ENCODE assay signal across 1 cellular context in the genomic region with DNA sequence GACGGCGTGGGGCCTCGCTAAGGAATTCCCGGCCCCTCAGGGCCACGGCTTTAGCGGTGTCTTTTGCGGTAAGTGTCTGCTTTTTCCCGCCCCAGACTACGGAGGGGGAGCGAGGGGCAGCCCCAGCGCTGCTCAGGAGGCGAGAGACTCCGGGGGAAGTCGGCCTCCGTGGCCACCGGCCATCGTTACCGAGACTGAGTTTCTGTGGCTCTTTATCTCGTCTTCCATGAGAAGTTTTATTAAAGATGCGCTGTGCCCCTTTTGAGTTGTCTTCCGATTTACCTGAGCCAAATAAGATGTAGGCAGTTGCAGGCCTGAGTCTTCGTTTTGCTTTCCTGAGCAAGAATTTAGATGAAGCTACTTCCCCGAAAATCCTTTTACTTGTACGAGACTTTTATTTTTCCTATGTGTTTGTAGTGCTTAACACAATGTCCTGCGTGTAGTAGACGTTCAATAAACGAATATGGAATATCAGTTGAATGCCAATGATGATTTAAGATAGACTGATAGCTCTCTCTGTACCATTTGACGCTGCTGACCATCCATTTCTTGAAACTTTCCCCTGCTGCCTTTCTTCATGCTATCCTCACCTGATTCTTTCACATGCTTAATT.
TF ChIP-seq lines count a peak whose summit lies in the region.

No MANE protein-coding gene starts in this region.

TF ChIP-seq in HepG2, 621 proteins besides CTCF, POLR2A, EP300 and RAD21 (continued from another document and continues in another):
- TF ChIP-seq, protein P1, sequence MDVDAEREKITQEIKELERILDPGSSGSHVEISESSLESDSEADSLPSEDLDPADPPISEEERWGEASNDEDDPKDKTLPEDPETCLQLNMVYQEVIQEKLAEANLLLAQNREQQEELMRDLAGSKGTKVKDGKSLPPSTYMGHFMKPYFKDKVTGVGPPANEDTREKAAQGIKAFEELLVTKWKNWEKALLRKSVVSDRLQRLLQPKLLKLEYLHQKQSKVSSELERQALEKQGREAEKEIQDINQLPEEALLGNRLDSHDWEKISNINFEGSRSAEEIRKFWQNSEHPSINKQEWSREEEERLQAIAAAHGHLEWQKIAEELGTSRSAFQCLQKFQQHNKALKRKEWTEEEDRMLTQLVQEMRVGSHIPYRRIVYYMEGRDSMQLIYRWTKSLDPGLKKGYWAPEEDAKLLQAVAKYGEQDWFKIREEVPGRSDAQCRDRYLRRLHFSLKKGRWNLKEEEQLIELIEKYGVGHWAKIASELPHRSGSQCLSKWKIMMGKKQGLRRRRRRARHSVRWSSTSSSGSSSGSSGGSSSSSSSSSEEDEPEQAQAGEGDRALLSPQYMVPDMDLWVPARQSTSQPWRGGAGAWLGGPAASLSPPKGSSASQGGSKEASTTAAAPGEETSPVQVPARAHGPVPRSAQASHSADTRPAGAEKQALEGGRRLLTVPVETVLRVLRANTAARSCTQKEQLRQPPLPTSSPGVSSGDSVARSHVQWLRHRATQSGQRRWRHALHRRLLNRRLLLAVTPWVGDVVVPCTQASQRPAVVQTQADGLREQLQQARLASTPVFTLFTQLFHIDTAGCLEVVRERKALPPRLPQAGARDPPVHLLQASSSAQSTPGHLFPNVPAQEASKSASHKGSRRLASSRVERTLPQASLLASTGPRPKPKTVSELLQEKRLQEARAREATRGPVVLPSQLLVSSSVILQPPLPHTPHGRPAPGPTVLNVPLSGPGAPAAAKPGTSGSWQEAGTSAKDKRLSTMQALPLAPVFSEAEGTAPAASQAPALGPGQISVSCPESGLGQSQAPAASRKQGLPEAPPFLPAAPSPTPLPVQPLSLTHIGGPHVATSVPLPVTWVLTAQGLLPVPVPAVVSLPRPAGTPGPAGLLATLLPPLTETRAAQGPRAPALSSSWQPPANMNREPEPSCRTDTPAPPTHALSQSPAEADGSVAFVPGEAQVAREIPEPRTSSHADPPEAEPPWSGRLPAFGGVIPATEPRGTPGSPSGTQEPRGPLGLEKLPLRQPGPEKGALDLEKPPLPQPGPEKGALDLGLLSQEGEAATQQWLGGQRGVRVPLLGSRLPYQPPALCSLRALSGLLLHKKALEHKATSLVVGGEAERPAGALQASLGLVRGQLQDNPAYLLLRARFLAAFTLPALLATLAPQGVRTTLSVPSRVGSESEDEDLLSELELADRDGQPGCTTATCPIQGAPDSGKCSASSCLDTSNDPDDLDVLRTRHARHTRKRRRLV (CRISPR knock-in tag; IDR thresholded peaks at IDR 0.05), result no peak; the same call in 1 of the 2 replicates
- TF ChIP-seq, protein P2, sequence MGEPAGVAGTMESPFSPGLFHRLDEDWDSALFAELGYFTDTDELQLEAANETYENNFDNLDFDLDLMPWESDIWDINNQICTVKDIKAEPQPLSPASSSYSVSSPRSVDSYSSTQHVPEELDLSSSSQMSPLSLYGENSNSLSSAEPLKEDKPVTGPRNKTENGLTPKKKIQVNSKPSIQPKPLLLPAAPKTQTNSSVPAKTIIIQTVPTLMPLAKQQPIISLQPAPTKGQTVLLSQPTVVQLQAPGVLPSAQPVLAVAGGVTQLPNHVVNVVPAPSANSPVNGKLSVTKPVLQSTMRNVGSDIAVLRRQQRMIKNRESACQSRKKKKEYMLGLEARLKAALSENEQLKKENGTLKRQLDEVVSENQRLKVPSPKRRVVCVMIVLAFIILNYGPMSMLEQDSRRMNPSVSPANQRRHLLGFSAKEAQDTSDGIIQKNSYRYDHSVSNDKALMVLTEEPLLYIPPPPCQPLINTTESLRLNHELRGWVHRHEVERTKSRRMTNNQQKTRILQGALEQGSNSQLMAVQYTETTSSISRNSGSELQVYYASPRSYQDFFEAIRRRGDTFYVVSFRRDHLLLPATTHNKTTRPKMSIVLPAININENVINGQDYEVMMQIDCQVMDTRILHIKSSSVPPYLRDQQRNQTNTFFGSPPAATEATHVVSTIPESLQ (CRISPR knock-in tag; conservative IDR thresholded peaks at IDR 0.05), result no peak
- TF ChIP-seq HOXD1 (CRISPR knock-in tag; IDR thresholded peaks at IDR 0.05), result peak; percentile 91; the same call in 1 of the 2 replicates
- TF ChIP-seq BRD4 (CRISPR knock-in tag; IDR thresholded peaks at IDR 0.05), result no peak
- no peak; the same call in 1 of the 2 replicates for TF ChIP-seq AHR (CRISPR knock-in tag; IDR thresholded peaks at IDR 0.05)
- TF ChIP-seq, protein P3, sequence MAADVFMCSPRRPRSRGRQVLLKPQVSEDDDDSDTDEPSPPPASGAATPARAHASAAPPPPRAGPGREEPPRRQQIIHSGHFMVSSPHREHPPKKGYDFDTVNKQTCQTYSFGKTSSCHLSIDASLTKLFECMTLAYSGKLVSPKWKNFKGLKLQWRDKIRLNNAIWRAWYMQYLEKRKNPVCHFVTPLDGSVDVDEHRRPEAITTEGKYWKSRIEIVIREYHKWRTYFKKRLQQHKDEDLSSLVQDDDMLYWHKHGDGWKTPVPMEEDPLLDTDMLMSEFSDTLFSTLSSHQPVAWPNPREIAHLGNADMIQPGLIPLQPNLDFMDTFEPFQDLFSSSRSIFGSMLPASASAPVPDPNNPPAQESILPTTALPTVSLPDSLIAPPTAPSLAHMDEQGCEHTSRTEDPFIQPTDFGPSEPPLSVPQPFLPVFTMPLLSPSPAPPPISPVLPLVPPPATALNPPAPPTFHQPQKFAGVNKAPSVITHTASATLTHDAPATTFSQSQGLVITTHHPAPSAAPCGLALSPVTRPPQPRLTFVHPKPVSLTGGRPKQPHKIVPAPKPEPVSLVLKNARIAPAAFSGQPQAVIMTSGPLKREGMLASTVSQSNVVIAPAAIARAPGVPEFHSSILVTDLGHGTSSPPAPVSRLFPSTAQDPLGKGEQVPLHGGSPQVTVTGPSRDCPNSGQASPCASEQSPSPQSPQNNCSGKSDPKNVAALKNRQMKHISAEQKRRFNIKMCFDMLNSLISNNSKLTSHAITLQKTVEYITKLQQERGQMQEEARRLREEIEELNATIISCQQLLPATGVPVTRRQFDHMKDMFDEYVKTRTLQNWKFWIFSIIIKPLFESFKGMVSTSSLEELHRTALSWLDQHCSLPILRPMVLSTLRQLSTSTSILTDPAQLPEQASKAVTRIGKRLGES (CRISPR knock-in tag; IDR thresholded peaks at IDR 0.05; ENCODE audit: borderline replicate concordance), result 0 out of 2 replicates have a peak, but pooled peaks have one; percentile 63
- no peak for TF ChIP-seq ZNF260 (CRISPR knock-in tag; IDR thresholded peaks at IDR 0.05; ENCODE audit: borderline replicate concordance, low read depth)
- no peak for TF ChIP-seq ZNF678 (CRISPR knock-in tag; IDR thresholded peaks at IDR 0.05)
- no peak for TF ChIP-seq HNF4G (IDR thresholded peaks at IDR 0.05; ENCODE audit: borderline replicate concordance, low read depth, low read length)
- no peak for TF ChIP-seq HNF4G (CRISPR knock-in tag; IDR thresholded peaks at IDR 0.05; ENCODE audit: borderline replicate concordance, low read depth)
- TF ChIP-seq CREB1 (IDR thresholded peaks at IDR 0.05), result no peak
- no peak for TF ChIP-seq CREB1 (CRISPR knock-in tag; IDR thresholded peaks at IDR 0.05)
- TF ChIP-seq JDP2 (CRISPR knock-in tag; IDR thresholded peaks at IDR 0.05; ENCODE audit: borderline replicate concordance), result no peak
- TF ChIP-seq ZNF432 (CRISPR knock-in tag; IDR thresholded peaks at IDR 0.05; ENCODE audit: borderline replicate concordance), result no peak
- peak; percentile 59 for TF ChIP-seq ELF4 (CRISPR knock-in tag; IDR thresholded peaks at IDR 0.05; ENCODE audit: borderline replicate concordance)
- TF ChIP-seq ZSCAN31 (CRISPR knock-in tag; IDR thresholded peaks at IDR 0.05; ENCODE audit: low read depth), result peak; percentile 41; the same call in 1 of the 2 replicates
- TF ChIP-seq, protein P4, sequence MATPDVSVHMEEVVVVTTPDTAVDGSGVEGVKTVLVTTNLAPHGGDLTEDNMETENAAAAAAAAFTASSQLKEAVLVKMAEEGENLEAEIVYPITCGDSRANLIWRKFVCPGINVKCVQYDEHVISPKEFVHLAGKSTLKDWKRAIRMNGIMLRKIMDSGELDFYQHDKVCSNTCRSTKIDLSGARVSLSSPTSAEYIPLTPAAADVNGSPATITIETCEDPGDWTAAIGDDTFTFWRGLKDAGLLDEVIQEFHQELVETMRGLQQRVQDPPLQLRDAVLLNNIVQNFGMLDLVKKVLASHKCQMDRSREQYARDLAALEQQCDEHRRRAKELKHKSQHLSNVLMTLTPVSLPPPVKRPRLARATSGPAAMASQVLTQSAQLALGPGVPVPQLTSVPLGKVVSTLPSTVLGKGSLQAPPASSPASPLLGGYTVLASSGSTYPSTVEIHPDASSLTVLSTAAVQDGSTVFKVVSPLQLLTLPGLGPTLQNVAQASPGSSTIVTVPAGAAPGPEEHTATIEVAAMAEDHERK (CRISPR knock-in tag; IDR thresholded peaks at IDR 0.05; ENCODE audit: low read depth), result no peak
- no peak for TF ChIP-seq SOX13 (IDR thresholded peaks at IDR 0.05)
- no peak for TF ChIP-seq SOX13 (CRISPR knock-in tag; conservative IDR thresholded peaks at IDR 0.05 in 1 of 2, IDR thresholded peaks at IDR 0.05 in 1 of 2)
- peak; percentile 13; the same call in 1 of the 2 replicates for TF ChIP-seq SMAD9 (CRISPR knock-in tag; IDR thresholded peaks at IDR 0.05)
- no peak for TF ChIP-seq ZNF782 (CRISPR knock-in tag; IDR thresholded peaks at IDR 0.05; ENCODE audit: borderline replicate concordance)
- TF ChIP-seq, protein P5, sequence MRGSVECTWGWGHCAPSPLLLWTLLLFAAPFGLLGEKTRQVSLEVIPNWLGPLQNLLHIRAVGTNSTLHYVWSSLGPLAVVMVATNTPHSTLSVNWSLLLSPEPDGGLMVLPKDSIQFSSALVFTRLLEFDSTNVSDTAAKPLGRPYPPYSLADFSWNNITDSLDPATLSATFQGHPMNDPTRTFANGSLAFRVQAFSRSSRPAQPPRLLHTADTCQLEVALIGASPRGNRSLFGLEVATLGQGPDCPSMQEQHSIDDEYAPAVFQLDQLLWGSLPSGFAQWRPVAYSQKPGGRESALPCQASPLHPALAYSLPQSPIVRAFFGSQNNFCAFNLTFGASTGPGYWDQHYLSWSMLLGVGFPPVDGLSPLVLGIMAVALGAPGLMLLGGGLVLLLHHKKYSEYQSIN (CRISPR knock-in tag; IDR thresholded peaks at IDR 0.05; ENCODE audit: borderline replicate concordance), result no peak
- TF ChIP-seq MAFF (IDR thresholded peaks at IDR 0.05; ENCODE audit: low read depth, low read length), result no peak
- no peak for TF ChIP-seq ZBTB8A (CRISPR knock-in tag; IDR thresholded peaks at IDR 0.05; ENCODE audit: borderline replicate concordance, low read depth)
- TF ChIP-seq ZSCAN20 (CRISPR knock-in tag; IDR thresholded peaks at IDR 0.05; ENCODE audit: borderline replicate concordance), result 0 out of 2 replicates have a peak, but pooled peaks have one; percentile 7
- TF ChIP-seq ZKSCAN1 (IDR thresholded peaks at IDR 0.05; ENCODE audit: low read length), result no peak
- no peak for TF ChIP-seq ATF7 (IDR thresholded peaks at IDR 0.05)
- TF ChIP-seq ATF7 (CRISPR knock-in tag; IDR thresholded peaks at IDR 0.05), result no peak
- no peak for TF ChIP-seq ZNF484 (CRISPR knock-in tag; IDR thresholded peaks at IDR 0.05; ENCODE audit: borderline replicate concordance, low read depth)
- TF ChIP-seq ZBTB21 (CRISPR knock-in tag; IDR thresholded peaks at IDR 0.05), result no peak
- no peak for TF ChIP-seq SP2 (CRISPR knock-in tag; IDR thresholded peaks at IDR 0.05)
- TF ChIP-seq MXI1 (IDR thresholded peaks at IDR 0.05; ENCODE audit: borderline replicate concordance, low read depth, low read length), result no peak; the same call in 2 of the 3 replicates
- TF ChIP-seq RXRA (CRISPR knock-in tag; IDR thresholded peaks at IDR 0.05), result no peak
- TF ChIP-seq, protein P6, sequence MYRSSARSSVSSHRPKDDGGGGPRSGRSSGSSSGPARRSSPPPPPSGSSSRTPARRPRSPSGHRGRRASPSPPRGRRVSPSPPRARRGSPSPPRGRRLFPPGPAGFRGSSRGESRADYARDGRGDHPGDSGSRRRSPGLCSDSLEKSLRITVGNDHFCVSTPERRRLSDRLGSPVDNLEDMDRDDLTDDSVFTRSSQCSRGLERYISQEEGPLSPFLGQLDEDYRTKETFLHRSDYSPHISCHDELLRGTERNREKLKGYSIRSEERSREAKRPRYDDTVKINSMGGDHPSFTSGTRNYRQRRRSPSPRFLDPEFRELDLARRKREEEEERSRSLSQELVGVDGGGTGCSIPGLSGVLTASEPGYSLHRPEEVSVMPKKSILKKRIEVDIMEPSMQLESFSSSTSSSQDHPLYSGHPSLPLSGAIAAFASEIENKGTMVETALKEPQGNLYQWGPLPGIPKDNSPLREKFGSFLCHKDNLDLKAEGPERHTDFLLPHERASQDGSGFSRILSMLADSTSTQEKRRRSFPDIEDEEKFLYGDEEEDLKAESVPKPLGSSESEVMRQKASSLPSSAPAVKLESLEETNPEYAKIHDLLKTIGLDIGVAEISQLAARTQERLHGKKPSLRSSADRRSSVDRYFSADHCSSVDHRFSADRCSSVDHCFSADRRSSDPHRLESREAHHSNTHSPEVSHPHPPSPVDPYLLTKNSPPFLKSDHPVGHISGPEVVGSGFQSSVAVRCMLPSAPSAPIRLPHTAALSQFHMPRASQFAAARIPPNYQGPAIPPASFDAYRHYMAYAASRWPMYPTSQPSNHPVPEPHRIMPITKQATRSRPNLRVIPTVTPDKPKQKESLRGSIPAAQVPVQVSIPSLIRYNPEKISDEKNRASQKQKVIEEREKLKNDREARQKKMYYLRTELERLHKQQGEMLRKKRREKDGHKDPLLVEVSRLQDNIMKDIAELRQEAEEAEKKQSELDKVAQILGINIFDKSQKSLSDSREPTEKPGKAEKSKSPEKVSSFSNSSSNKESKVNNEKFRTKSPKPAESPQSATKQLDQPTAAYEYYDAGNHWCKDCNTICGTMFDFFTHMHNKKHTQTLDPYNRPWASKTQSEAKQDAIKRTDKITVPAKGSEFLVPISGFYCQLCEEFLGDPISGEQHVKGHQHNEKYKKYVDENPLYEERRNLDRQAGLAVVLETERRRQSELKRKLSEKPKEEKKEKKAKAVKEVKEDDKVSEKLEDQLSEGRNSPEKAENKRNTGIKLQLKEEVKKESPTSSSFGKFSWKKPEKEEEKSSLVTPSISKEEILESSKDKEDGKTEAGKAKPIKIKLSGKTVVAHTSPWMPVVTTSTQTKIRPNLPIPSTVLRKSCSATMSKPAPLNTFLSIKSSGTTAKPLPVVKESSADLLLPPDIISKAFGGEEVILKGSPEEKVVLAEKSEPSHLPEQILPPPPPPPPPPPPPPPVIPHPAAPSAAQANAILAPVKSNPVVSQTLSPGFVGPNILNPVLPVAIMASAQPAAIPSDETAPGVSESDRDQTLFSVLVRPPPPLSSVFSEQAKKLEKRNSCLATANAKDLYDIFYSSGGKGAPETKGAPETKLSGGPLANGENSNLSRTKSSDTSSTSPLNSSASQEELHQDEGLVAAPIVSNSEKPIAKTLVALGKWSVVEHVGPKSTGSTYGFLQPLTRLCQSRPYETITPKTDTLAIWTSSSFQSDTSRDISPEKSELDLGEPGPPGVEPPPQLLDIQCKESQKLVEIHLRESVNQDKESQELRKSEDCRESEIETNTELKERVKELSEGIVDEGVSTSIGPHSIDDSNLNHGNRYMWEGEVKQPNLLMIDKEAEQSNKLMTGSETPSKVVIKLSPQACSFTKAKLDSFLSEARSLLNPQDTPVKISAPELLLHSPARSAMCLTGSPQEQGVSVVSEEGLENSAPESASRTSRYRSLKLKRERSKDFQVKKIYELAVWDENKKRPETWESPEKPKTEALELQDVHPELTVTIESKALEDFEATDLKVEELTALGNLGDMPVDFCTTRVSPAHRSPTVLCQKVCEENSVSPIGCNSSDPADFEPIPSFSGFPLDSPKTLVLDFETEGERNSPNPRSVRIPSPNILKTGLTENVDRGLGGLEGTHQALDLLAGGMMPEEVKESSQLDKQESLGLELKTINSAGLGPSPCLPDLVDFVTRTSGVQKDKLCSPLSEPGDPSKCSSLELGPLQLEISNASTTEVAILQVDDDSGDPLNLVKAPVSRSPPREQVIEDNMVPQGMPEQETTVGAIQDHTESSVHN (CRISPR knock-in tag; IDR thresholded peaks at IDR 0.05), result peak; percentile 16; the same call in 1 of the 2 replicates
